ENCODE assay signal across 1 cellular context in genomic region chr2:171745806-171746205, GRCh38.
A peak's percentile ranks its signal among the peaks of the same experiment; 100 is the strongest.
TF ChIP-seq lines count a peak whose summit lies in the region.

No MANE protein-coding gene starts in this region.

TF ChIP-seq in HEK293, 187 proteins besides CTCF, POLR2A, EP300 and RAD21 (continued from another document):
- peak; percentile 17; the same call in 1 of the 2 replicates for TF ChIP-seq GLIS1 (tag by site-specific recombination; IDR thresholded peaks at IDR 0.05)
- TF ChIP-seq ZNF488 (tag by site-specific recombination; IDR thresholded peaks at IDR 0.05): no peak
- TF ChIP-seq SP2 (tag by site-specific recombination; IDR thresholded peaks at IDR 0.05): no peak
- 0 out of 2 replicates have a peak, but pooled peaks have one; percentile 43 for TF ChIP-seq ZXDB (tag by site-specific recombination; IDR thresholded peaks at IDR 0.05)
- TF ChIP-seq ZNF747 (tag by site-specific recombination; IDR thresholded peaks at IDR 0.05): no peak
- TF ChIP-seq ZNF132 (tag by site-specific recombination; IDR thresholded peaks at IDR 0.05; ENCODE audit: borderline replicate concordance): no peak
- no peak for TF ChIP-seq KLF7 (tag by site-specific recombination; IDR thresholded peaks at IDR 0.05; ENCODE audit: borderline replicate concordance)
- no peak for TF ChIP-seq ZNF155 (tag by site-specific recombination; IDR thresholded peaks at IDR 0.05)
- no peak for TF ChIP-seq ZNF837 (tag by site-specific recombination; IDR thresholded peaks at IDR 0.05)
- no peak for TF ChIP-seq KLF17 (tag by site-specific recombination; IDR thresholded peaks at IDR 0.05)
- no peak for TF ChIP-seq ZNF548 (tag by site-specific recombination; IDR thresholded peaks at IDR 0.05)
- no peak for TF ChIP-seq ZNF664 (tag by site-specific recombination; IDR thresholded peaks at IDR 0.05)
- no peak for TF ChIP-seq YY1 (tag by site-specific recombination; IDR thresholded peaks at IDR 0.05)
- no peak for TF ChIP-seq ZNF610 (tag by site-specific recombination; IDR thresholded peaks at IDR 0.05; ENCODE audit: borderline replicate concordance)
- TF ChIP-seq ZNF138 (tag by site-specific recombination; IDR thresholded peaks at IDR 0.05; ENCODE audit: borderline replicate concordance): no peak
- TF ChIP-seq ZNF311 (tag by site-specific recombination; IDR thresholded peaks at IDR 0.05; ENCODE audit: borderline replicate concordance): no peak
- TF ChIP-seq ZNF654 (tag by site-specific recombination; IDR thresholded peaks at IDR 0.05; ENCODE audit: low read depth): no peak
- no peak for TF ChIP-seq ZNF223 (tag by site-specific recombination; IDR thresholded peaks at IDR 0.05)
- no peak for TF ChIP-seq GLI2 (tag by site-specific recombination; IDR thresholded peaks at IDR 0.05; ENCODE audit: borderline replicate concordance, low read depth)
- TF ChIP-seq ZBTB10 (tag by site-specific recombination; IDR thresholded peaks at IDR 0.05): no peak
- no peak for TF ChIP-seq ZNF768 (tag by site-specific recombination; IDR thresholded peaks at IDR 0.05)
- no peak for TF ChIP-seq ZBTB21 (tag by site-specific recombination; IDR thresholded peaks at IDR 0.05)
- TF ChIP-seq ZNF184 (tag by site-specific recombination; IDR thresholded peaks at IDR 0.05): no peak
- no peak for TF ChIP-seq ZIC2 (tag by site-specific recombination; IDR thresholded peaks at IDR 0.05)
- TF ChIP-seq ZNF843 (tag by site-specific recombination; IDR thresholded peaks at IDR 0.05): peak; percentile 71
- TF ChIP-seq ZNF521 (tag by site-specific recombination; IDR thresholded peaks at IDR 0.05): no peak
- TF ChIP-seq ZNF23 (tag by site-specific recombination; IDR thresholded peaks at IDR 0.05; ENCODE audit: borderline replicate concordance): no peak
- no peak for TF ChIP-seq ZNF701 (tag by site-specific recombination; IDR thresholded peaks at IDR 0.05)
- no peak for TF ChIP-seq GLI4 (tag by site-specific recombination; IDR thresholded peaks at IDR 0.05)
- no peak for TF ChIP-seq ZNF692 (tag by site-specific recombination; IDR thresholded peaks at IDR 0.05)
- no peak for TF ChIP-seq ZBTB8A (tag by site-specific recombination; IDR thresholded peaks at IDR 0.05)
- TF ChIP-seq PRDM4 (tag by site-specific recombination; IDR thresholded peaks at IDR 0.05): peak; percentile 88
- TF ChIP-seq HIC1 (tag by site-specific recombination; IDR thresholded peaks at IDR 0.05): no peak
- TF ChIP-seq IKZF3 (tag by site-specific recombination; IDR thresholded peaks at IDR 0.05): peak; percentile 56
- TF ChIP-seq FEZF1 (tag by site-specific recombination; IDR thresholded peaks at IDR 0.05): peak; percentile 54
